ENCODE assay signal across 10 cellular contexts in genomic region chr3:45644467-45645201, GRCh38. TPM values are rescaled to one million over a fixed set of nuclear protein-coding genes. Genes with fewer than 3 reads are reported as not detected.
DNase-seq lines count a peak whose midpoint lies in the region; TF ChIP-seq lines count a peak whose summit lies in the region.
"Had no signal": no experiment of that assay in that cellular context is flagged by ENCODE, and none has a peak within 500 bp of the region (broad histone marks: within the 10 kb centered on the region; RNA-seq: fewer than 3 reads in every experiment).

No MANE protein-coding gene starts in this region.

- peaks cover 38% of the 10 kb centered on the region for H3F3A ChIP-seq in GM23248 (ENCODE audit: insufficient read depth)

- H3K36me3 ChIP-seq in GM23248 (ENCODE audit: low read depth) (no peaks in the 10 kb centered on the region), skeletal muscle tissue (ENCODE audit: control insufficient read depth in 3 of 3, insufficient read depth in 3 of 3, low read length in 3 of 3) (peaks cover 0 to 3% (median 3%) of the 10 kb centered on the region in 3 donors)

- H3K27ac ChIP-seq in GM23248 (peak overlapping the region; percentile 99), skeletal muscle tissue (ENCODE audit: low read depth, low read length) (peak overlapping the region; percentile 39)

- TF ChIP-seq CTCF in fibroblast of pulmonary artery (IDR thresholded peaks at IDR 0.05; ENCODE audit: low read length, missing control alignments): no peak

- H3K27me3 ChIP-seq in GM23248 (replicated peaks; ENCODE audit: insufficient read depth): no peaks in the 10 kb centered on the region
- H3K27me3 ChIP-seq in skeletal muscle tissue (ENCODE audit: control insufficient read depth in 3 of 3, insufficient read depth in 3 of 3, low read length in 3 of 3): no peaks in the 10 kb centered on the region

- H3K9me2 ChIP-seq in GM23248 (ENCODE audit: insufficient read depth): no peaks in the 10 kb centered on the region

- DNase-seq in GM23248 (peak; percentile 97), SW480 (ENCODE audit: low spot score) (peak; percentile 10), fibroblast of pulmonary artery (ENCODE audit: low read depth) (peak; percentile 85), DMS153 (lab: John Stamatoyannopoulos, UW) (no peak), SIG-M5 treated with dmso at 0.1 percent for 504 hours (lab: John Stamatoyannopoulos, UW; ENCODE audit: unreplicated experiment) (no peak), NCI-H1436 (lab: John Stamatoyannopoulos, UW) (no peak)
- no peak for DNase-seq in activated CD4-positive, alpha-beta T cell treated with anti-CD3 and anti-CD28 coated beads for 4 hours
- DNase-seq: activated CD4-positive, alpha-beta T cell treated with anti-CD3 and anti-CD28 coated beads, Interleukin-2, amount 50 U/mL, for 1 hour; NCI-H526 treated with DMSO at 0.1 percent for 48 hours had no signal

- H3K4me3 ChIP-seq in GM23248 (peak overlapping the region; percentile 36), fibroblast of pulmonary artery (replicated peaks; ENCODE audit: low read depth, low read length) (no peak overlapping the region), skeletal muscle tissue (ENCODE audit: low read length in 3 of 3) (no peak overlapping the region)

- peaks cover 49% of the 10 kb centered on the region for H3K4me1 ChIP-seq in GM23248 (ENCODE audit: insufficient read depth)
- peaks cover 25 to 61% (median 50%) of the 10 kb centered on the region in 3 donors for H3K4me1 ChIP-seq in skeletal muscle tissue (ENCODE audit: control insufficient read depth in 3 of 3, insufficient read depth in 3 of 3, low read length in 3 of 3)

- 48 to 51% methylated on average over 12 of the region's 12 CpGs for WGBS in GM23248 (ENCODE audit: low coverage in 1 of 2, low lambda C conversion rate in 2 of 2, missing lambda C conversion rate in 2 of 2), 2 experiments

- peak overlapping the region; percentile 74 for H3K9ac ChIP-seq in GM23248
- H3K9ac ChIP-seq in skeletal muscle tissue (ENCODE audit: low read depth in 1 of 3, low read length in 3 of 3): no peak overlapping the region

- in situ Hi-C loops in GM23248 (cut with MboI): no loop called here

- H3K79me2 ChIP-seq in GM23248 (ENCODE audit: insufficient read depth): peaks cover 75% of the 10 kb centered on the region

- H3K4me2 ChIP-seq in GM23248 (ENCODE audit: unreplicated experiment): peak overlapping the region; percentile 80

- H4K20me1 ChIP-seq in GM23248 (ENCODE audit: insufficient read depth): no peaks in the 10 kb centered on the region

- H3K9me3 ChIP-seq in GM23248 (ENCODE audit: low read depth) (peaks cover 4% of the 10 kb centered on the region), skeletal muscle tissue (ENCODE audit: control insufficient read depth in 3 of 3, low read length in 3 of 3) (no peaks in the 10 kb centered on the region)

- no peak overlapping the region for H2AFZ ChIP-seq in GM23248

RNA-seq across cellular contexts. Expression of gene SACM1L, which starts 44.6 kb away (rescaled TPM):
- 33.9 and 41.7 TPM in 2 replicates for total RNA-seq in GM23248 (2014; rRNA removed; shearing (Covaris generic))
- 30.6 and 33.6 TPM in 2 replicates for polyA plus RNA-seq in GM23248 (2016; fragmentation: Nextera tagmentation; extraction: Ambion mirVana)
- 24.0 TPM for total RNA-seq in skeletal muscle tissue

RNA-seq across cellular contexts. Expression of gene LIMD1, which starts 50.1 kb away (rescaled TPM):
- 8.3 and 10.3 TPM in 2 replicates for total RNA-seq in GM23248 (2014; rRNA removed; shearing (Covaris generic))
- polyA plus RNA-seq in GM23248 (2016; fragmentation: Nextera tagmentation; extraction: Ambion mirVana): 6.2 and 8.6 TPM in 2 replicates
- total RNA-seq in skeletal muscle tissue: 16.2 TPM

Comparison
In these comparisons a context has a peak if more than half of its experiments do, and no peak if none do; other contexts are left out.
1. DNase-seq: peak in GM23248 (single experiment), SW480 (single experiment) and fibroblast of pulmonary artery (single experiment); none in activated CD4-positive, alpha-beta T cell treated with anti-CD3 and anti-CD28 coated beads for 4 hours (0 of 2), DMS153 (single experiment), SIG-M5 treated with dmso at 0.1 percent for 504 hours (single experiment) and NCI-H1436 (single experiment).